ENCODE assay signal across 32 cellular contexts in genomic region chr3:10122724-10123123, GRCh38. TPM values are rescaled to one million over a fixed set of nuclear protein-coding genes. Genes with fewer than 3 reads are reported as not detected.
A peak's percentile ranks its signal among the peaks of the same experiment; 100 is the strongest.
DNase-seq lines count a peak whose midpoint lies in the region; ATAC-seq and TF ChIP-seq lines count a peak whose summit lies in the region.
"Had no signal": no experiment of that assay in that cellular context is flagged by ENCODE, and none has a peak within 500 bp of the region (broad histone marks: within the 10 kb centered on the region; RNA-seq: fewer than 3 reads in every experiment).

No MANE protein-coding gene starts in this region.

- no peaks in the 10 kb centered on the region for H3K9me3 ChIP-seq in CD8-positive, alpha-beta T cell (ENCODE audit: low read length)
- H3K9me3 ChIP-seq: A549, thoracic aorta had no signal

- H3K4me3 Mint-ChIP-seq in activated CD8-positive, alpha-beta T cell treated with anti-CD3 and anti-CD28 coated beads for 36 hours: no peak overlapping the region
- no peak overlapping the region for H3K4me3 Mint-ChIP-seq in activated CD8-positive, alpha-beta T cell treated with anti-CD3 and anti-CD28 coated beads, Interleukin-2, amount 10 ng/mL, durations not matched to agents 7 days and 5 days
- H3K4me3 Mint-ChIP-seq in CD8-positive, alpha-beta T cell: no peak overlapping the region
- no peak overlapping the region for H3K4me3 Mint-ChIP-seq in activated naive CD8-positive, alpha-beta T cell treated with anti-CD3 and anti-CD28 coated beads for 36 hours
- no peak overlapping the region for H3K4me3 Mint-ChIP-seq in naive B cell
- H3K4me3 Mint-ChIP-seq: activated CD4-positive, alpha-beta T cell treated with anti-CD3 and anti-CD28 coated beads, Interleukin-2, amount 10 ng/mL, durations not matched to agents 7 days and 5 days; IgD-negative memory B cell; neural progenitor cell had no signal

- CTCF ChIA-PET in activated CD8-positive, alpha-beta T cell treated with anti-CD3 and anti-CD28 coated beads for 36 hours (lab: Charles Lee): no interaction called here
- CTCF ChIA-PET in activated CD8-positive, alpha-beta T cell treated with anti-CD3 and anti-CD28 coated beads, Interleukin-2, amount 10 ng/mL, durations not matched to agents 7 days and 5 days (lab: Charles Lee): no interaction called here
- CTCF ChIA-PET in CD8-positive, alpha-beta T cell (lab: Charles Lee): interaction anchor here (0.9 kb wide), 1 partner anchor 111 kb away, joined by 3 read pairs; no protein-coding TSS in a partner anchor

- no peaks in the 10 kb centered on the region for H3K27me3 Mint-ChIP-seq in activated CD8-positive, alpha-beta T cell treated with anti-CD3 and anti-CD28 coated beads for 36 hours
- H3K27me3 Mint-ChIP-seq in activated CD8-positive, alpha-beta T cell treated with anti-CD3 and anti-CD28 coated beads, Interleukin-2, amount 10 ng/mL, durations not matched to agents 7 days and 5 days (ENCODE audit: low read depth): no peaks in the 10 kb centered on the region
- H3K27me3 Mint-ChIP-seq in CD8-positive, alpha-beta T cell (ENCODE audit: low read depth): no peaks in the 10 kb centered on the region
- no peaks in the 10 kb centered on the region for H3K27me3 Mint-ChIP-seq in activated naive CD8-positive, alpha-beta T cell treated with anti-CD3 and anti-CD28 coated beads for 36 hours
- no peaks in the 10 kb centered on the region for H3K27me3 Mint-ChIP-seq in naive B cell
- H3K27me3 Mint-ChIP-seq: activated CD4-positive, alpha-beta T cell treated with anti-CD3 and anti-CD28 coated beads, Interleukin-2, amount 10 ng/mL, durations not matched to agents 7 days and 5 days; IgD-negative memory B cell had no signal

- H3K4me3 ChIP-seq in CD8-positive, alpha-beta T cell (ENCODE audit: low read depth, low read length): no peak overlapping the region
- H3K4me3 ChIP-seq: A549, cardiac muscle cell, coronary artery, neural progenitor cell, thoracic aorta had no signal

- intact Hi-C loops in activated CD8-positive, alpha-beta T cell treated with anti-CD3 and anti-CD28 coated beads for 36 hours (cut with micrococcal nuclease): no loop called here
- intact Hi-C loops in CD8-positive, alpha-beta T cell (cut with DNase I, micrococcal nuclease): no loop called here

- no peaks in the 10 kb centered on the region for H3K9me3 Mint-ChIP-seq in activated CD8-positive, alpha-beta T cell treated with anti-CD3 and anti-CD28 coated beads for 36 hours
- H3K9me3 Mint-ChIP-seq in activated CD8-positive, alpha-beta T cell treated with anti-CD3 and anti-CD28 coated beads, Interleukin-2, amount 10 ng/mL, durations not matched to agents 7 days and 5 days (ENCODE audit: insufficient read depth): no peaks in the 10 kb centered on the region
- no peaks in the 10 kb centered on the region for H3K9me3 Mint-ChIP-seq in CD8-positive, alpha-beta T cell
- H3K9me3 Mint-ChIP-seq in activated naive CD8-positive, alpha-beta T cell treated with anti-CD3 and anti-CD28 coated beads for 36 hours: no peaks in the 10 kb centered on the region
- no peaks in the 10 kb centered on the region for H3K9me3 Mint-ChIP-seq in naive B cell
- H3K9me3 Mint-ChIP-seq: activated CD4-positive, alpha-beta T cell treated with anti-CD3 and anti-CD28 coated beads, Interleukin-2, amount 10 ng/mL, durations not matched to agents 7 days and 5 days; IgD-negative memory B cell; neural progenitor cell had no signal

- no peaks in the 10 kb centered on the region for H3K27me3 ChIP-seq in CD8-positive, alpha-beta T cell (ENCODE audit: insufficient read depth, low read length)
- H3K27me3 ChIP-seq: cardiac muscle cell, neural progenitor cell had no signal

- no peak overlapping the region for H3K27ac ChIP-seq in CD8-positive, alpha-beta T cell (ENCODE audit: low read depth, low read length)
- H3K27ac ChIP-seq: A549, cardiac muscle cell, coronary artery, neural progenitor cell, parathyroid adenoma, thoracic aorta, VCaP had no signal

- H3K27ac Mint-ChIP-seq in activated CD8-positive, alpha-beta T cell treated with anti-CD3 and anti-CD28 coated beads for 36 hours: peak overlapping the region; percentile 27
- H3K27ac Mint-ChIP-seq in activated CD8-positive, alpha-beta T cell treated with anti-CD3 and anti-CD28 coated beads, Interleukin-2, amount 10 ng/mL, durations not matched to agents 7 days and 5 days: no peak overlapping the region
- H3K27ac Mint-ChIP-seq in CD8-positive, alpha-beta T cell: peak overlapping the region; percentile 24
- H3K27ac Mint-ChIP-seq in activated naive CD8-positive, alpha-beta T cell treated with anti-CD3 and anti-CD28 coated beads for 36 hours: peak overlapping the region; percentile 2
- peak overlapping the region in 4 of 6 donors; percentile 15 to 76 (median 50) for H3K27ac Mint-ChIP-seq in naive B cell
- H3K27ac Mint-ChIP-seq: activated CD4-positive, alpha-beta T cell treated with anti-CD3 and anti-CD28 coated beads, Interleukin-2, amount 10 ng/mL, durations not matched to agents 7 days and 5 days; neural progenitor cell had no signal

- peaks cover 52% of the 10 kb centered on the region for H3K36me3 Mint-ChIP-seq in activated CD8-positive, alpha-beta T cell treated with anti-CD3 and anti-CD28 coated beads for 36 hours (ENCODE audit: low read depth)
- H3K36me3 Mint-ChIP-seq in activated CD8-positive, alpha-beta T cell treated with anti-CD3 and anti-CD28 coated beads, Interleukin-2, amount 10 ng/mL, durations not matched to agents 7 days and 5 days (ENCODE audit: low read depth): peaks cover 61% of the 10 kb centered on the region
- H3K36me3 Mint-ChIP-seq in CD8-positive, alpha-beta T cell: peaks cover 70% of the 10 kb centered on the region
- peaks cover 39% of the 10 kb centered on the region for H3K36me3 Mint-ChIP-seq in activated naive CD8-positive, alpha-beta T cell treated with anti-CD3 and anti-CD28 coated beads for 36 hours
- peaks cover 17 to 28% of the 10 kb centered on the region in 2 donors for H3K36me3 Mint-ChIP-seq in naive B cell

- H3K4me1 Mint-ChIP-seq in activated CD8-positive, alpha-beta T cell treated with anti-CD3 and anti-CD28 coated beads for 36 hours (ENCODE audit: low read depth): peaks cover 36% of the 10 kb centered on the region
- H3K4me1 Mint-ChIP-seq in activated CD8-positive, alpha-beta T cell treated with anti-CD3 and anti-CD28 coated beads, Interleukin-2, amount 10 ng/mL, durations not matched to agents 7 days and 5 days (ENCODE audit: low read depth): peaks cover 30% of the 10 kb centered on the region
- peaks cover 45% of the 10 kb centered on the region for H3K4me1 Mint-ChIP-seq in CD8-positive, alpha-beta T cell (ENCODE audit: low read depth)
- peaks cover 40% of the 10 kb centered on the region for H3K4me1 Mint-ChIP-seq in activated naive CD8-positive, alpha-beta T cell treated with anti-CD3 and anti-CD28 coated beads for 36 hours
- peaks cover 27 to 37% (median 37%) of the 10 kb centered on the region in 3 donors for H3K4me1 Mint-ChIP-seq in naive B cell

- H3K36me3 ChIP-seq in CD8-positive, alpha-beta T cell (ENCODE audit: insufficient read depth, low read length): peaks cover 21% of the 10 kb centered on the region
- H3K36me3 ChIP-seq: neural progenitor cell had no signal

- no peak for DNase-seq in activated CD8-positive, alpha-beta T cell treated with anti-CD3 and anti-CD28 coated beads for 36 hours
- DNase-seq in activated CD8-positive, alpha-beta T cell treated with anti-CD3 and anti-CD28 coated beads, Interleukin-2, amount 10 ng/mL, durations not matched to agents 7 days and 5 days: no peak
- DNase-seq in CD8-positive, alpha-beta T cell: no peak
- no peak for DNase-seq in activated naive CD8-positive, alpha-beta T cell treated with anti-CD3 and anti-CD28 coated beads for 36 hours
- DNase-seq in naive B cell: no peak
- DNase-seq in NK-92 (lab: John Stamatoyannopoulos, UW; ENCODE audit: unreplicated experiment): no peak
- DNase-seq in NAMALWA (ENCODE audit: low spot score): no peak
- DNase-seq: activated CD4-positive, alpha-beta T cell treated with anti-CD3 and anti-CD28 coated beads, Interleukin-2, amount 10 ng/mL, durations not matched to agents 7 days and 5 days; activated CD8-positive, alpha-beta memory T cell treated with anti-CD3 and anti-CD28 coated beads, Interleukin-2, amount 50 U/mL, for 48 hours; effector CD8-positive, alpha-beta T cell; hypothalamus; mammary epithelial cell; NCI-H1048; NCI-H2107; Right ventricle myocardium superior; small intestine; stimulated activated naive CD4-positive, alpha-beta T cell treated with Interleukin-2 at 50 U/mL for 16 hours; T-helper 9 cell had no signal

- TF ChIP-seq CTCF in activated CD8-positive, alpha-beta T cell treated with anti-CD3 and anti-CD28 coated beads for 36 hours (IDR thresholded peaks at IDR 0.05): no peak
- no peak for TF ChIP-seq CTCF in CD8-positive, alpha-beta T cell (IDR thresholded peaks at IDR 0.05)

- POLR2A ChIA-PET in activated CD8-positive, alpha-beta T cell treated with anti-CD3 and anti-CD28 coated beads for 36 hours (lab: Charles Lee): interaction anchor here (0.6 to 1.4 kb wide), 3 partner anchors 8 to 140 kb away, joined by 3 read pairs; no protein-coding TSS in a partner anchor
- POLR2A ChIA-PET in activated CD8-positive, alpha-beta T cell treated with anti-CD3 and anti-CD28 coated beads, Interleukin-2, amount 10 ng/mL, durations not matched to agents 7 days and 5 days (lab: Charles Lee): interaction anchor here (0.8 kb wide), 1 partner anchor 279 kb away, joined by 3 read pairs; the partner anchor contains the start of gene RPUSD3
- POLR2A ChIA-PET in CD8-positive, alpha-beta T cell (lab: Charles Lee): no interaction called here

- ATAC-seq in activated CD8-positive, alpha-beta T cell treated with anti-CD3 and anti-CD28 coated beads for 36 hours: no peak
- ATAC-seq in activated CD8-positive, alpha-beta T cell treated with anti-CD3 and anti-CD28 coated beads, Interleukin-2, amount 10 ng/mL, durations not matched to agents 7 days and 5 days: no peak
- no peak for ATAC-seq in CD8-positive, alpha-beta T cell
- ATAC-seq in naive B cell (ENCODE audit: low read depth in 2 of 2) (no peak), HG03045 (IDR thresholded peaks at IDR 0.05; ENCODE audit: unreplicated experiment) (no peak)
- ATAC-seq: A549, Panc1 had no signal

- peaks cover 11% of the 10 kb centered on the region for H3K4me1 ChIP-seq in CD8-positive, alpha-beta T cell (ENCODE audit: insufficient read depth, low read length)
- H3K4me1 ChIP-seq: A549, neural progenitor cell, parathyroid adenoma had no signal

RNA-seq across cellular contexts. Expression of gene BRK1, which starts 7.2 kb away (rescaled TPM):
- total RNA-seq in activated CD8-positive, alpha-beta T cell treated with anti-CD3 and anti-CD28 coated beads for 36 hours: 100 to 1,000 TPM; 107 to 108 TPM
- 100 to 1,000 TPM; 113 to 120 TPM for total RNA-seq in activated CD8-positive, alpha-beta T cell treated with anti-CD3 and anti-CD28 coated beads, Interleukin-2, amount 10 ng/mL, durations not matched to agents 7 days and 5 days
- total RNA-seq in CD8-positive, alpha-beta T cell: 10 to 100 TPM; 31.5 to 36.3 TPM
- total RNA-seq in activated naive CD8-positive, alpha-beta T cell treated with anti-CD3 and anti-CD28 coated beads for 36 hours: 10 to 100 TPM; 91.6 to 94.6 TPM
- polyA plus RNA-seq in naive B cell (ENCODE audit: low read depth in 6 of 6): 100 to 1,000 TPM; 274 to 374 (median 312) TPM

RNA-seq across cellular contexts. Expression of gene FANCD2OS, which starts 14.7 kb away (rescaled TPM):
- total RNA-seq in activated CD8-positive, alpha-beta T cell treated with anti-CD3 and anti-CD28 coated beads for 36 hours: not detected
- total RNA-seq in activated CD8-positive, alpha-beta T cell treated with anti-CD3 and anti-CD28 coated beads, Interleukin-2, amount 10 ng/mL, durations not matched to agents 7 days and 5 days: not detected
- total RNA-seq in CD8-positive, alpha-beta T cell: not detected
- total RNA-seq in activated naive CD8-positive, alpha-beta T cell treated with anti-CD3 and anti-CD28 coated beads for 36 hours: not detected
- polyA plus RNA-seq in naive B cell (ENCODE audit: low read depth in 6 of 6): 1 to 10 TPM in 1 of 6 donors, not detected in 5; 1.0 TPM
- total RNA-seq: activated CD4-positive, alpha-beta T cell treated with anti-CD3 and anti-CD28 coated beads, Interleukin-2, amount 10 ng/mL, durations not matched to agents 7 days and 5 days; astrocyte; cardiac muscle cell; Daoy; glomerular endothelial cell; H4; mammary epithelial cell; Right ventricle myocardium superior; thoracic aorta had no signal
- polyA plus RNA-seq: A549, cardiac muscle cell, IgD-negative memory B cell, mammary epithelial cell, small intestine had no signal

RNA-seq across cellular contexts. Expression of gene VHL, which starts 18.9 kb away (rescaled TPM):
- total RNA-seq in activated CD8-positive, alpha-beta T cell treated with anti-CD3 and anti-CD28 coated beads for 36 hours: 10 to 100 TPM; 43.6 to 46.9 TPM
- total RNA-seq in activated CD8-positive, alpha-beta T cell treated with anti-CD3 and anti-CD28 coated beads, Interleukin-2, amount 10 ng/mL, durations not matched to agents 7 days and 5 days: 10 to 100 TPM; 57.0 to 59.1 TPM
- total RNA-seq in CD8-positive, alpha-beta T cell: 10 to 100 TPM; 50.8 to 55.0 TPM
- total RNA-seq in activated naive CD8-positive, alpha-beta T cell treated with anti-CD3 and anti-CD28 coated beads for 36 hours: 10 to 100 TPM; 42.0 to 42.2 TPM
- 10 to 100 TPM; 10.2 to 46.5 (median 21.4) TPM for polyA plus RNA-seq in naive B cell (ENCODE audit: low read depth in 6 of 6)

RNA-seq across cellular contexts. Expression of gene IRAK2, which starts 42.0 kb away (rescaled TPM):
- total RNA-seq in activated CD8-positive, alpha-beta T cell treated with anti-CD3 and anti-CD28 coated beads for 36 hours: 1 to 10 TPM; 3.0 TPM
- total RNA-seq in activated CD8-positive, alpha-beta T cell treated with anti-CD3 and anti-CD28 coated beads, Interleukin-2, amount 10 ng/mL, durations not matched to agents 7 days and 5 days: 1 to 10 TPM; 1.3 to 1.4 TPM
- total RNA-seq in CD8-positive, alpha-beta T cell: 1 to 10 TPM; 1.6 to 1.7 TPM
- 1 to 10 TPM; 2.6 to 3.1 TPM for total RNA-seq in activated naive CD8-positive, alpha-beta T cell treated with anti-CD3 and anti-CD28 coated beads for 36 hours
- 10 to 100 TPM in 3 of 6 donors, 1 to 10 TPM in 3; 8.2 to 12.6 (median 10.1) TPM for polyA plus RNA-seq in naive B cell (ENCODE audit: low read depth in 6 of 6)
